Comparison of ENCODE assay signal across 18 cellular contexts in the genomic region with DNA sequence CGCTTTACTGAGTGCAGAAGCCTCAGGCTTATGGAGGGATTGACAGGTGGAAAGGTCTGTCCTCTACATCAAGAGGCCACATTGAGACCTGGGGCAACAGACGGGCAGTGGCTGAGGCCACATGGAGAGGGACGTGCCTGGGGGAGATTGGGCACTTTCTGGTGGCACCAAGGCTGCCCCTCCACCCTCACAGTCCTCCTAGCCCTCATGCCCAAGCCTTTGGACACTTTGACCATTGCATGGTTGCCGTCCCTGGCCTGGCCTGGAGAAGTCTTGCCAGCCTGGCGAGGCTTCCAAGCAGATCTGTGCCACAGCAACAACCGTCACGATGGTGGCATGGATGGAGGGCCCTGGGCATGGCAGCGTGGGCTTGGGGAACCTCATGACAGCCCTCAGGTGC.
DNase-seq lines count a peak whose midpoint lies in the region; ATAC-seq, FAIRE-seq and TF ChIP-seq lines count a peak whose summit lies in the region.
"Had no signal": no experiment of that assay in that cellular context is flagged by ENCODE, and none has a peak within 500 bp of the region (broad histone marks: within the 10 kb centered on the region; RNA-seq: fewer than 3 reads in every experiment).

No MANE protein-coding gene starts in this region.

- H4K8ac ChIP-seq in neuronal stem cell (ENCODE audit: low read depth, low read length) (no peak overlapping the region), H9 (replicated peaks; ENCODE audit: insufficient read length, low read depth, low read length) (no peak overlapping the region)

- ATAC-seq in right lobe of liver (no peak), HepG2 (no peak), aorta (ENCODE audit: low FRiP score) (no peak)

- H3K4me1 Mint-ChIP-seq in H9 (peaks cover 2 to 4% of the 10 kb centered on the region in 2 experiments; a peak in 1 of 4 replicates), HFFc6 (ENCODE audit: low read depth) (no peaks in the 10 kb centered on the region)
- H3K4me1 Mint-ChIP-seq: B cell had no signal

- H3K36me3 ChIP-seq in right lobe of liver (no peaks in the 10 kb centered on the region), HepG2 (replicated peaks in 1 of 2; ENCODE audit: control insufficient read depth in 1 of 2, insufficient read depth in 2 of 2, low read length in 2 of 2) (no peaks in the 10 kb centered on the region), neuronal stem cell (replicated peaks in 1 of 2; ENCODE audit: control insufficient read depth in 2 of 2, insufficient read depth in 2 of 2, low read length in 2 of 2) (no peaks in the 10 kb centered on the region), aorta (ENCODE audit: control insufficient read depth in 1 of 2, insufficient read depth in 2 of 2, low read length in 1 of 2) (no peaks in the 10 kb centered on the region)

- H3K9ac ChIP-seq in HepG2 (ENCODE audit: insufficient read depth, low read depth, low read length) (no peak overlapping the region), neuronal stem cell (ENCODE audit: low read depth, low read length, poor library complexity) (peak overlapping the region; percentile 47), H9 (ENCODE audit: extremely low read depth, insufficient read length, low read length) (no peak overlapping the region)

- no peak overlapping the region for H2AFZ ChIP-seq in HepG2 (ENCODE audit: low read length)
- H2AFZ ChIP-seq in neuronal stem cell (ENCODE audit: low read length), result no peak overlapping the region
- H2AFZ ChIP-seq in H9 (ENCODE audit: low read length), result no peak overlapping the region

- 100% methylated on average over 1 of the region's 8 CpGs for WGBS in right lobe of liver (ENCODE audit: insufficient coverage, low coverage, low lambda C conversion rate, missing lambda C conversion rate)
- 11% methylated on average over 2 of the region's 8 CpGs for WGBS in HepG2 (ENCODE audit: low lambda C conversion rate)
- WGBS in neuronal stem cell (ENCODE audit: extremely low coverage in 2 of 2, insufficient read length in 2 of 2, insufficient replicate concordance in 1 of 2), 2 donors, result no CpG with 5 or more reads among the region's 8 CpGs
- WGBS in aorta, 2 donors, result 94 to 96% methylated on average over 8 of the region's 8 CpGs
- no CpG with 5 or more reads among the region's 8 CpGs for WGBS in H9 (ENCODE audit: extremely low coverage, insufficient read length, low lambda C conversion rate)

- H3K9me3 Mint-ChIP-seq in H9 (peaks cover 0 to 3% of the 10 kb centered on the region in 2 experiments; a peak in 1 of 5 replicates), HFFc6 (no peaks in the 10 kb centered on the region)
- H3K9me3 Mint-ChIP-seq: CD4-positive, alpha-beta T cell had no signal

- CTCF ChIA-PET in HepG2 (lab: Yijun Ruan, JAX; ENCODE audit: low intra/inter-chr PET ratio, low total read pairs), result no interaction called here

- no peak overlapping the region for H2BK20ac ChIP-seq in H9 (ENCODE audit: low read depth, low read length, poor library complexity, severe bottlenecking)

- H3K79me1 ChIP-seq in neuronal stem cell (ENCODE audit: low read depth, low read length) (no peaks in the 10 kb centered on the region), H9 (ENCODE audit: insufficient read depth, low read depth, low read length, poor library complexity, severe bottlenecking) (no peaks in the 10 kb centered on the region)

- POLR2A ChIA-PET in HepG2 (lab: Yijun Ruan, JAX), result no interaction called here

- H3K36me3 Mint-ChIP-seq in H9 (ENCODE audit: insufficient read depth in 1 of 3, low read depth in 3 of 3) (no peaks in the 10 kb centered on the region), HFFc6 (ENCODE audit: low read depth) (no peaks in the 10 kb centered on the region)

- H3K18ac ChIP-seq in neuronal stem cell (ENCODE audit: low read length) (no peak overlapping the region), H9 (ENCODE audit: insufficient read length, low read depth, low read length) (no peak overlapping the region)

- H4K20me1 ChIP-seq in HepG2 (ENCODE audit: insufficient read depth, low read length), result no peaks in the 10 kb centered on the region
- no peaks in the 10 kb centered on the region for H4K20me1 ChIP-seq in H9 (ENCODE audit: control insufficient read depth, insufficient read depth, insufficient read length)

- in situ Hi-C loops in HepG2 (cut with HindIII; ENCODE audit: extremely low pct_ligation_motif_present, low pct_unique_long_range_greater_than_20kb), result no loop called here

- no peak overlapping the region for H3K56ac ChIP-seq in H9 (ENCODE audit: insufficient read length, low read depth, low read length)

- no TSS peak for BruUV-seq in HepG2 (replicated peaks; lab: Mats Ljungman, UMichigan)

- no peak overlapping the region for H3K27ac Mint-ChIP-seq in H9
- no peak overlapping the region for H3K27ac Mint-ChIP-seq in HFFc6
- H3K27ac Mint-ChIP-seq: B cell; CD4-positive, alpha-beta T cell had no signal

- H3T11ph ChIP-seq in H9 (ENCODE audit: low read length), result no peak overlapping the region

- H3K4me2 ChIP-seq in HepG2 (ENCODE audit: low read depth, low read length) (no peak overlapping the region), neuronal stem cell (ENCODE audit: insufficient read depth, low read length, poor library complexity, severe bottlenecking) (no peak overlapping the region), H9 (ENCODE audit: insufficient read depth, insufficient read length, low read length) (no peak overlapping the region)

- H3K14ac ChIP-seq in neuronal stem cell (ENCODE audit: low read length), result no peak overlapping the region
- no peak overlapping the region for H3K14ac ChIP-seq in H9 (ENCODE audit: insufficient read depth, low read length)

- H2AK5ac ChIP-seq in neuronal stem cell (ENCODE audit: low read depth, low read length), result no peak overlapping the region
- H2AK5ac ChIP-seq in H9 (ENCODE audit: insufficient read length, low read length), result no peak overlapping the region

- no peak for TF ChIP-seq POLR2A in right lobe of liver (IDR thresholded peaks at IDR 0.05)
- TF ChIP-seq POLR2A in HepG2 (IDR thresholded peaks at IDR 0.05; ENCODE audit: insufficient read depth in 1 of 2, low read depth in 2 of 2, low read length in 2 of 2), result no peak

- peak overlapping the region; percentile 27 for H2BK15ac ChIP-seq in neuronal stem cell (ENCODE audit: low read length)
- H2BK15ac ChIP-seq in H9 (ENCODE audit: low read depth, low read length), result no peak overlapping the region

- no peak for TF ChIP-seq CTCF in right lobe of liver (IDR thresholded peaks at IDR 0.05)
- TF ChIP-seq CTCF in HepG2 (CRISPR knock-in tag; IDR thresholded peaks at IDR 0.05), result no peak
- TF ChIP-seq CTCF in H9 (conservative IDR thresholded peaks at IDR 0.05), result no peak
- no peak for TF ChIP-seq CTCF in HFFc6 (IDR thresholded peaks at IDR 0.05)

- no peak for TF ChIP-seq RAD21 in HepG2 (CRISPR knock-in tag; IDR thresholded peaks at IDR 0.05)

- peaks cover 4% of the 10 kb centered on the region for H3K23me2 ChIP-seq in H9 (ENCODE audit: insufficient read length, low read depth, low read length, poor library complexity, severe bottlenecking)

- H3K4me3 Mint-ChIP-seq in H9 (no peak overlapping the region), HFFc6 (no peak overlapping the region)
- H3K4me3 Mint-ChIP-seq: B cell; CD4-positive, alpha-beta T cell had no signal

- peaks cover 0 to 13% (median 6%) of the 10 kb centered on the region in 4 donors for H3K4me1 ChIP-seq in right lobe of liver
- H3K4me1 ChIP-seq in HepG2 (ENCODE audit: insufficient read depth, low read length), result no peaks in the 10 kb centered on the region
- peaks cover 0 to 3% of the 10 kb centered on the region in 2 donors for H3K4me1 ChIP-seq in neuronal stem cell (ENCODE audit: control insufficient read depth in 2 of 2, insufficient read depth in 1 of 2, low read depth in 1 of 2, low read length in 2 of 2)
- H3K4me1 ChIP-seq in aorta (ENCODE audit: control insufficient read depth in 1 of 2, insufficient read depth in 2 of 2, low read length in 2 of 2), result no peaks in the 10 kb centered on the region
- no peaks in the 10 kb centered on the region for H3K4me1 ChIP-seq in H9 (ENCODE audit: insufficient read depth, low read length)
- H3K4me1 ChIP-seq: Caco-2 had no signal

- FAIRE-seq in HepG2 (lab: Jason Lieb, UNC), result no peak
- FAIRE-seq: G401.6 had no signal

- no peaks in the 10 kb centered on the region for H3K79me2 ChIP-seq in HepG2 (ENCODE audit: insufficient read depth, low read length)
- H3K79me2 ChIP-seq in H9 (ENCODE audit: insufficient read depth, low read length), result no peaks in the 10 kb centered on the region

- no peak overlapping the region for H3K27ac ChIP-seq in right lobe of liver
- no peak overlapping the region for H3K27ac ChIP-seq in HepG2 (ENCODE audit: extremely low read length, insufficient read depth, low read length)
- H3K27ac ChIP-seq in neuronal stem cell (replicated peaks; ENCODE audit: low read length), result no peak overlapping the region
- no peak overlapping the region for H3K27ac ChIP-seq in aorta (ENCODE audit: low read depth in 1 of 2, low read length in 2 of 2)
- no peak overlapping the region for H3K27ac ChIP-seq in H9 (ENCODE audit: insufficient read length, low read depth, low read length)

- intact Hi-C loops in right lobe of liver (cut with DNase I), result no loop called here
- intact Hi-C loops in HepG2 (cut with micrococcal nuclease; ENCODE audit: unreplicated experiment), result no loop called here
- intact Hi-C loops in aorta (cut with DNase I), result no loop called here

- H4K5ac ChIP-seq in H9 (ENCODE audit: insufficient read length, low read depth, low read length), result no peak overlapping the region

- H2BK5ac ChIP-seq in neuronal stem cell (ENCODE audit: low read length) (no peak overlapping the region), H9 (ENCODE audit: insufficient read length, low read length) (no peak overlapping the region)

- no peak overlapping the region for H2BK12ac ChIP-seq in neuronal stem cell (ENCODE audit: low read length)
- no peak overlapping the region for H2BK12ac ChIP-seq in H9 (ENCODE audit: insufficient read length, low read depth, low read length)

- H3K23ac ChIP-seq in neuronal stem cell (ENCODE audit: low read depth, low read length, poor library complexity) (peak overlapping the region; percentile 60), H9 (ENCODE audit: insufficient read length, low read depth, low read length) (no peak overlapping the region)

- peak; percentile 6 for DNase-seq in activated CD8-positive, alpha-beta memory T cell treated with anti-CD3 and anti-CD28 coated beads, Interleukin-2, amount 50 U/mL, for 4 hours
- DNase-seq in activated CD8-positive, alpha-beta memory T cell treated with anti-CD3 and anti-CD28 coated beads, Interleukin-2, amount 50 U/mL, for 48 hours, result no peak
- DNase-seq in right lobe of liver, result peak in 2 of 3 donors; percentile 22 to 31
- DNase-seq in HepG2 (ENCODE audit: low spot score), result no peak
- DNase-seq in neuronal stem cell (ENCODE audit: low spot score), result no peak
- peak; percentile 33 to 35 for DNase-seq in aorta
- DNase-seq in H9, result no peak
- no peak for DNase-seq in HFFc6
- DNase-seq: 8988T; CD4-positive, alpha-beta T cell; NCI-H1417; NCI-H187; NCI-H2107; NCI-H510A; NCI-H748 treated with DMSO at 0.1 percent for 48 hours had no signal

- no peak overlapping the region for H4K91ac ChIP-seq in neuronal stem cell (ENCODE audit: low read depth, low read length, poor library complexity)
- no peak overlapping the region for H4K91ac ChIP-seq in H9 (ENCODE audit: insufficient read length, low read depth, low read length)

- TF ChIP-seq EP300 in HepG2 (IDR thresholded peaks at IDR 0.05; ENCODE audit: low read depth in 2 of 2, low read length in 2 of 2) (no peak), HepG2 (CRISPR knock-in tag; IDR thresholded peaks at IDR 0.05; ENCODE audit: borderline replicate concordance) (no peak)

- H3K27me3 Mint-ChIP-seq in H9 (ENCODE audit: low read depth) (no peaks in the 10 kb centered on the region), HFFc6 (ENCODE audit: insufficient read depth) (peaks cover 35% of the 10 kb centered on the region)

- H3K4me3 ChIP-seq in right lobe of liver (no peak overlapping the region), HepG2 (replicated peaks in 1 of 3; ENCODE audit: insufficient read depth in 1 of 3, low read depth in 2 of 3, low read length in 3 of 3) (no peak overlapping the region), neuronal stem cell (ENCODE audit: low read length in 2 of 2) (no peak overlapping the region), aorta (ENCODE audit: low read length in 2 of 2) (no peak overlapping the region)

- H3K27me3 ChIP-seq in right lobe of liver (no peaks in the 10 kb centered on the region), HepG2 (ENCODE audit: control insufficient read depth in 1 of 2, insufficient read depth in 2 of 2, low read length in 2 of 2) (peaks cover 1 to 43% of the 10 kb centered on the region in 2 experiments; a peak in 3 of 5 replicates), neuronal stem cell (ENCODE audit: control insufficient read depth in 3 of 3, insufficient read depth in 3 of 3, low read depth in 1 of 3, low read length in 3 of 3) (no peaks in the 10 kb centered on the region), aorta (ENCODE audit: control insufficient read depth in 1 of 2, insufficient read depth in 2 of 2, low read length in 1 of 2) (no peaks in the 10 kb centered on the region), H9 (ENCODE audit: insufficient read depth, low read length) (no peaks in the 10 kb centered on the region)

- H2BK120ac ChIP-seq in neuronal stem cell (ENCODE audit: low read depth, low read length), result no peak overlapping the region
- H2BK120ac ChIP-seq in H9 (ENCODE audit: low read depth, low read length, poor library complexity, severe bottlenecking), result no peak overlapping the region

- H3K4ac ChIP-seq in neuronal stem cell (ENCODE audit: low read length) (no peak overlapping the region), H9 (ENCODE audit: low read depth, low read length) (no peak overlapping the region)

- H3K9me3 ChIP-seq in right lobe of liver, result no peaks in the 10 kb centered on the region
- no peaks in the 10 kb centered on the region for H3K9me3 ChIP-seq in HepG2 (ENCODE audit: low read length)
- H3K9me3 ChIP-seq in neuronal stem cell (replicated peaks in 1 of 2; ENCODE audit: control insufficient read depth in 2 of 2, insufficient read depth in 1 of 2, low read depth in 1 of 2, low read length in 2 of 2), result no peaks in the 10 kb centered on the region
- no peaks in the 10 kb centered on the region for H3K9me3 ChIP-seq in aorta (ENCODE audit: control insufficient read depth, low read length)
- H3K9me3 ChIP-seq in H9 (ENCODE audit: control insufficient read depth, low read depth, low read length), result no peaks in the 10 kb centered on the region
- H3K9me3 ChIP-seq: Caco-2 had no signal

Comparison
In these comparisons a context has a peak if more than half of its experiments do, and no peak if none do; other contexts are left out.
1. DNase-seq: peak in activated CD8-positive, alpha-beta memory T cell treated with anti-CD3 and anti-CD28 coated beads, Interleukin-2, amount 50 U/mL, for 4 hours (single experiment), right lobe of liver (2 of 3) and aorta (2 of 2); none in activated CD8-positive, alpha-beta memory T cell treated with anti-CD3 and anti-CD28 coated beads, Interleukin-2, amount 50 U/mL, for 48 hours (single experiment), HepG2 (single experiment), neuronal stem cell (single experiment), H9 (single experiment) and HFFc6 (single experiment).